Comparison of ENCODE assay signal across 2 cellular contexts in the genomic region with DNA sequence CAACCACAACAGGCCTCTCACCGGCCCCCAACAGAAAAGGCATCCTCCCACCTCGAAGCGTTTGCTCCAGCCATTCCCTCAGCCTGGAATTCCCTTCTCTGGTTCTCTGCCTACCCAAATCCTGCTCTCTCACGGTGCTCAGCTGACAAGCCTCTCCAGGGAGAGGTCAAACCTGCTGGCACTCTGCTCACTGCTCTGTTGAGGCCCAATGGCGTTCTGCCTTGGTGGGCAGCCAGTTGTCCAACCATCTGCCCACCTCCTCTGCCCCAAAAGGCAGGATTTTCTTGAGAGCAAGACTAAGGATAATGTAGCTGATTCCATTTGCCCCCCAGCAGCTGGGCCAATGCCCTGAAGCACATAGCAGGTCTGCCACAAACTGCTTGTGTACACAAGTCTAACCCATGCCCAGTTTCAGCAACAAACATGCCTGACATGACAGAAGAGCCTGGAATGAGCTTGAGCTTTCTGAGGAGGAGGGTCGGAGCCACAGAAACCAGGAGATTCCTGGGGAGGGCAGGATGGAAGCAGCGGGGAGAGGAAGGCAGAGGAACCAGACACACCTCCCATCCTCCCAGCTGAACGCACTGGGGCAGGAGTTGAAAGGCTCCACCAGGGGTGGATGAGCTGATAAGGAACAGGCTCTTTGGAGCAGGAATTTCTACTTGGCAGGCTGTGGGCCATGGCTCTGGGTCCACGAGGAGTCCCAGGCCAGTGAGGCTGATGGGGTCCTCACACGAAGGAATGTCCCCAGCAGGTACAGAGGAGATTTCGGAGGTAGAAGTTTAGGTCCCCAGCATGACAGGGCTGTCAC.
TF ChIP-seq lines count a peak whose summit lies in the region.

No MANE protein-coding gene starts in this region.

TF ChIP-seq in IMR-90, 13 proteins besides CTCF, POLR2A, EP300 and RAD21:
- no peak for TF ChIP-seq RFX5 (IDR thresholded peaks at IDR 0.05; ENCODE audit: low read depth, low read length)
- no peak for TF ChIP-seq MXI1 (IDR thresholded peaks at IDR 0.05; ENCODE audit: borderline replicate concordance, low read depth, low read length)
- TF ChIP-seq CEBPB (IDR thresholded peaks at IDR 0.05; ENCODE audit: low read depth, low read length), result no peak
- TF ChIP-seq NFE2L2 (IDR thresholded peaks at IDR 0.05; ENCODE audit: low read depth, low read length), result no peak
- no peak for TF ChIP-seq MAFK (IDR thresholded peaks at IDR 0.05; ENCODE audit: low read depth, low read length)
- TF ChIP-seq, protein P1, sequence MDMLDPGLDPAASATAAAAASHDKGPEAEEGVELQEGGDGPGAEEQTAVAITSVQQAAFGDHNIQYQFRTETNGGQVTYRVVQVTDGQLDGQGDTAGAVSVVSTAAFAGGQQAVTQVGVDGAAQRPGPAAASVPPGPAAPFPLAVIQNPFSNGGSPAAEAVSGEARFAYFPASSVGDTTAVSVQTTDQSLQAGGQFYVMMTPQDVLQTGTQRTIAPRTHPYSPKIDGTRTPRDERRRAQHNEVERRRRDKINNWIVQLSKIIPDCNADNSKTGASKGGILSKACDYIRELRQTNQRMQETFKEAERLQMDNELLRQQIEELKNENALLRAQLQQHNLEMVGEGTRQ (IDR thresholded peaks at IDR 0.05; ENCODE audit: low read depth, low read length), result no peak
- TF ChIP-seq, protein P2, sequence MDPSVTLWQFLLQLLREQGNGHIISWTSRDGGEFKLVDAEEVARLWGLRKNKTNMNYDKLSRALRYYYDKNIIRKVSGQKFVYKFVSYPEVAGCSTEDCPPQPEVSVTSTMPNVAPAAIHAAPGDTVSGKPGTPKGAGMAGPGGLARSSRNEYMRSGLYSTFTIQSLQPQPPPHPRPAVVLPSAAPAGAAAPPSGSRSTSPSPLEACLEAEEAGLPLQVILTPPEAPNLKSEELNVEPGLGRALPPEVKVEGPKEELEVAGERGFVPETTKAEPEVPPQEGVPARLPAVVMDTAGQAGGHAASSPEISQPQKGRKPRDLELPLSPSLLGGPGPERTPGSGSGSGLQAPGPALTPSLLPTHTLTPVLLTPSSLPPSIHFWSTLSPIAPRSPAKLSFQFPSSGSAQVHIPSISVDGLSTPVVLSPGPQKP (IDR thresholded peaks at IDR 0.05; ENCODE audit: borderline replicate concordance, low read depth, low read length), result no peak
- TF ChIP-seq MAZ (IDR thresholded peaks at IDR 0.05; ENCODE audit: borderline replicate concordance, low read depth, low read length), result no peak
- TF ChIP-seq BHLHE40 (IDR thresholded peaks at IDR 0.05; ENCODE audit: low read depth, low read length), result no peak

TF ChIP-seq in GM12878, 131 proteins besides CTCF, POLR2A, EP300 and RAD21:
- TF ChIP-seq EGR1 (IDR thresholded peaks at IDR 0.05; ENCODE audit: borderline replicate concordance in 1 of 2, low read depth in 2 of 2, low read length in 2 of 2), result no peak
- TF ChIP-seq, protein P3, sequence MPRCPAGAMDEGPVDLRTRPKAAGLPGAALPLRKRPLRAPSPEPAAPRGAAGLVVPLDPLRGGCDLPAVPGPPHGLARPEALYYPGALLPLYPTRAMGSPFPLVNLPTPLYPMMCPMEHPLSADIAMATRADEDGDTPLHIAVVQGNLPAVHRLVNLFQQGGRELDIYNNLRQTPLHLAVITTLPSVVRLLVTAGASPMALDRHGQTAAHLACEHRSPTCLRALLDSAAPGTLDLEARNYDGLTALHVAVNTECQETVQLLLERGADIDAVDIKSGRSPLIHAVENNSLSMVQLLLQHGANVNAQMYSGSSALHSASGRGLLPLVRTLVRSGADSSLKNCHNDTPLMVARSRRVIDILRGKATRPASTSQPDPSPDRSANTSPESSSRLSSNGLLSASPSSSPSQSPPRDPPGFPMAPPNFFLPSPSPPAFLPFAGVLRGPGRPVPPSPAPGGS (IDR thresholded peaks at IDR 0.05; ENCODE audit: borderline replicate concordance, insufficient read depth, low read depth, low read length, poor library complexity, severe bottlenecking), result no peak
- TF ChIP-seq, protein P4, sequence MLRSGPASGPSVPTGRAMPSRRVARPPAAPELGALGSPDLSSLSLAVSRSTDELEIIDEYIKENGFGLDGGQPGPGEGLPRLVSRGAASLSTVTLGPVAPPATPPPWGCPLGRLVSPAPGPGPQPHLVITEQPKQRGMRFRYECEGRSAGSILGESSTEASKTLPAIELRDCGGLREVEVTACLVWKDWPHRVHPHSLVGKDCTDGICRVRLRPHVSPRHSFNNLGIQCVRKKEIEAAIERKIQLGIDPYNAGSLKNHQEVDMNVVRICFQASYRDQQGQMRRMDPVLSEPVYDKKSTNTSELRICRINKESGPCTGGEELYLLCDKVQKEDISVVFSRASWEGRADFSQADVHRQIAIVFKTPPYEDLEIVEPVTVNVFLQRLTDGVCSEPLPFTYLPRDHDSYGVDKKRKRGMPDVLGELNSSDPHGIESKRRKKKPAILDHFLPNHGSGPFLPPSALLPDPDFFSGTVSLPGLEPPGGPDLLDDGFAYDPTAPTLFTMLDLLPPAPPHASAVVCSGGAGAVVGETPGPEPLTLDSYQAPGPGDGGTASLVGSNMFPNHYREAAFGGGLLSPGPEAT (IDR thresholded peaks at IDR 0.05; ENCODE audit: low read depth), result no peak
- no peak for TF ChIP-seq NR2C1 (IDR thresholded peaks at IDR 0.05)
TF ChIP-seq in GM12878: peak in this region for 0.
